22 cellular contexts compared by ENCODE assay signal in the genomic region with DNA sequence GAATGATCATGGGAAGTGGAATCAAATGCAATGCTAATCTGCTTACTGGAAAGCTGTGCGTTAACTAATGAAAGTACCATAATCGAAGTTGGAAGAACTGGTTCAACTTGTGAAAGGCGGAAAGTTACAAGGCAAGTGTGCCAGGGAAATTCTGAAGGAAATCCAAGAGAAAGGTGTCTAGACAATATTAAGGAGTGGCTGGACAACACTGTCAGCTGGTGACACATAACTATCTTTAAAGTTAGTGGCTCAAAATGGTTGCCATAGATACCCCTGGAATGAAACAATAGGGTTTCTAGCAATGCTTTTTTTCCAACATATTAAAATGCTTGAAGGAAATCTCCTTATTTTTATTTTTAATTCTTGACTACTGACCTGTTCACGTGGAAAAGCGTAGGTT.
"Had no signal": no experiment of that assay in that cellular context is flagged by ENCODE, and none has a peak within 500 bp of the region (broad histone marks: within the 10 kb centered on the region; RNA-seq: fewer than 3 reads in every experiment).

No MANE protein-coding gene starts in this region.

- H2AFZ ChIP-seq: hepatocyte had no signal

- H3K4me1 ChIP-seq: colonic mucosa, gastroesophageal sphincter, left lung, lower lobe of right lung had no signal

- H3K79me2 ChIP-seq: hepatocyte had no signal

- H3K4me2 ChIP-seq: hepatocyte had no signal

- H3K27me3 ChIP-seq: colonic mucosa, esophagus squamous epithelium, gastroesophageal sphincter, hepatocyte, left lung had no signal

- ATAC-seq: effector memory CD8-positive, alpha-beta T cell; gastroesophageal sphincter; heart left ventricle; left cardiac atrium; left lung; left ventricle myocardium superior; lower lobe of right lung; mucosa of descending colon had no signal

- H3K4me3 ChIP-seq: colonic mucosa, esophagus squamous epithelium, gastroesophageal sphincter, heart left ventricle, hepatocyte, left lung, lower lobe of right lung, mucosa of descending colon had no signal

- FAIRE-seq: endometrium, frontal cortex had no signal

- H3K36me3 ChIP-seq: colonic mucosa, esophagus squamous epithelium, gastroesophageal sphincter, heart left ventricle, left lung, lower lobe of right lung had no signal

- H3K9me3 ChIP-seq: colonic mucosa, esophagus squamous epithelium, gastroesophageal sphincter, heart left ventricle, left lung, lower lobe of right lung, mucosa of descending colon had no signal

- DNase-seq: colonic mucosa; cortex of kidney; effector CD8-positive, alpha-beta T cell; effector memory CD8-positive, alpha-beta T cell; endodermal cell; esophagus squamous epithelium; foreskin fibroblast; heart left ventricle; hypothalamus; immature natural killer cell; islet precursor cell; left cardiac atrium; left lung; left ventricle myocardium superior; lower lobe of right lung; mesenchymal stem cell; mucosa of descending colon; naive B cell had no signal

- H3K27ac ChIP-seq: colonic mucosa, esophagus squamous epithelium, gastroesophageal sphincter, heart left ventricle, hepatocyte, left lung, lower lobe of right lung had no signal
